Comparison of ENCODE assay signal across 23 cellular contexts in genomic region chr3:193897288-193897687, GRCh38.
DNase-seq lines count a peak whose midpoint lies in the region; ATAC-seq, FAIRE-seq and TF ChIP-seq lines count a peak whose summit lies in the region.
"Had no signal": no experiment of that assay in that cellular context is flagged by ENCODE, and none has a peak within 500 bp of the region (broad histone marks: within the 10 kb centered on the region; RNA-seq: fewer than 3 reads in every experiment).

No MANE protein-coding gene starts in this region.

- H3K9ac ChIP-seq in H9 (ENCODE audit: extremely low read depth, insufficient read length, low read length) = no peak overlapping the region
- H3K9ac ChIP-seq in H1 (replicated peaks in 1 of 4; ENCODE audit: extremely low read depth in 1 of 4, low read depth in 3 of 4, low read length in 3 of 4) = no peak overlapping the region
- no peak overlapping the region for H3K9ac ChIP-seq in mesenchymal stem cell (ENCODE audit: low read length)
- peak overlapping the region in 1 of 3 donors; percentile 42 for H3K9ac ChIP-seq in skeletal muscle tissue (ENCODE audit: low read depth in 1 of 3, low read length in 3 of 3)

- H4K91ac ChIP-seq in H9 (ENCODE audit: insufficient read length, low read depth, low read length) = no peak overlapping the region
- H4K91ac ChIP-seq in H1 (replicated peaks; ENCODE audit: insufficient read length, low read length) = no peak overlapping the region
- no peak overlapping the region for H4K91ac ChIP-seq in mesenchymal stem cell (ENCODE audit: low read length)

- H3K27ac ChIP-seq in H9 (ENCODE audit: insufficient read length, low read depth, low read length) (no peak overlapping the region), H1 (ENCODE audit: low read depth, low read length) (no peak overlapping the region), mesenchymal stem cell (ENCODE audit: low read length, poor library complexity, severe bottlenecking) (no peak overlapping the region), skeletal muscle tissue (ENCODE audit: low read depth, low read length) (no peak overlapping the region)
- H3K27ac ChIP-seq: body of pancreas had no signal

- no peak for FAIRE-seq in H1 (lab: Jason Lieb, UNC)
- FAIRE-seq: frontal cortex had no signal

- H3K23ac ChIP-seq in H9 (ENCODE audit: insufficient read length, low read depth, low read length) (no peak overlapping the region), H1 (ENCODE audit: insufficient read length) (no peak overlapping the region), mesenchymal stem cell (ENCODE audit: low read length in 2 of 2) (no peak overlapping the region)

- H2BK15ac ChIP-seq in H9 (ENCODE audit: low read depth, low read length) (peak overlapping the region; percentile 41; the same call in 1 of the 2 replicates), H1 (ENCODE audit: low read length) (peak overlapping the region; percentile 66; the same call in 1 of the 2 replicates), mesenchymal stem cell (ENCODE audit: low read depth, poor library complexity, severe bottlenecking) (no peak overlapping the region)

- H3K4me2 ChIP-seq in H9 (ENCODE audit: insufficient read depth, insufficient read length, low read length) (no peak overlapping the region), H1 (ENCODE audit: insufficient read depth in 1 of 2, low read depth in 2 of 2, low read length in 2 of 2) (no peak overlapping the region), mesenchymal stem cell (ENCODE audit: low read length, poor library complexity, severe bottlenecking) (no peak overlapping the region)

- H3K4me1 ChIP-seq in H9 (ENCODE audit: insufficient read depth, low read length) (peaks cover 5% of the 10 kb centered on the region; the same call in 1 of the 2 replicates), H1 (replicated peaks in 1 of 4; ENCODE audit: control insufficient read depth in 3 of 4, insufficient read depth in 4 of 4, low read length in 3 of 4) (peaks cover 0 to 9% (median 4%) of the 10 kb centered on the region in 4 experiments; a peak in 5 of 7 replicates), mesenchymal stem cell (ENCODE audit: control insufficient read depth, insufficient read depth, low read depth, low read length) (peaks cover 5% of the 10 kb centered on the region), skeletal muscle tissue (ENCODE audit: control insufficient read depth in 3 of 3, insufficient read depth in 3 of 3, low read length in 3 of 3) (peaks cover 9 to 12% (median 11%) of the 10 kb centered on the region in 3 donors)

- H3K36me3 Mint-ChIP-seq in H9 (ENCODE audit: insufficient read depth in 1 of 3, low read depth in 3 of 3) = peaks cover 0 to 13% (median 2%) of the 10 kb centered on the region in 3 experiments; a peak in 4 of 7 replicates
- no peaks in the 10 kb centered on the region for H3K36me3 Mint-ChIP-seq in stimulated activated effector memory CD8-positive, alpha-beta T cell treated with anti-CD3 and anti-CD28 coated beads, Interleukin-12 subunit alpha, Interleukin-12 subunit beta, amount 100 ng/mL, for 72 hours
- H3K36me3 Mint-ChIP-seq: activated naive CD4-positive, alpha-beta T cell treated with anti-CD3 and anti-CD28 coated beads, Interleukin-2, amount 50 U/mL, for 72 hours; stimulated activated memory B cell treated with anti-CD40 and anti-IgM and Interleukin-4, amounts not matched to agents 10 μg/mL and 1 μg/mL and 100 μg/mL, for 72 hours had no signal

- no peak overlapping the region for H3K18ac ChIP-seq in H9 (ENCODE audit: insufficient read length, low read depth, low read length)
- H3K18ac ChIP-seq in H1 (ENCODE audit: extremely low read depth, low read length) = peak overlapping the region; percentile 6; the same call in 1 of the 2 replicates
- H3K18ac ChIP-seq in mesenchymal stem cell (ENCODE audit: low read depth in 1 of 2, low read length in 2 of 2) = no peak overlapping the region

- H3K23me2 ChIP-seq in H9 (ENCODE audit: insufficient read length, low read depth, low read length, poor library complexity, severe bottlenecking) (no peaks in the 10 kb centered on the region), H1 (ENCODE audit: low read depth, low read length) (no peaks in the 10 kb centered on the region)

- H3K27me3 Mint-ChIP-seq in H9 (ENCODE audit: low read depth) = peaks cover 5% of the 10 kb centered on the region
- H3K27me3 Mint-ChIP-seq: stimulated activated memory B cell treated with anti-CD40 and anti-IgM and Interleukin-4, amounts not matched to agents 10 μg/mL and 1 μg/mL and 100 μg/mL, for 72 hours had no signal

- H2AK5ac ChIP-seq in H9 (ENCODE audit: insufficient read length, low read length) (no peak overlapping the region), H1 (ENCODE audit: low read depth, low read length) (no peak overlapping the region), mesenchymal stem cell (ENCODE audit: low read length, severe bottlenecking) (no peak overlapping the region)

- no peak for TF ChIP-seq POLR2A in H1 (IDR thresholded peaks at IDR 0.05; ENCODE audit: control extremely low read depth in 1 of 2, low read depth in 2 of 2, low read length in 2 of 2)

- H4K5ac ChIP-seq in H9 (ENCODE audit: insufficient read length, low read depth, low read length) (no peak overlapping the region), H1 (ENCODE audit: insufficient read length, low read depth, low read length) (no peak overlapping the region)

- DNase-seq in H9 = no peak
- no peak for DNase-seq in H1 (ENCODE audit: low read depth in 1 of 2, low spot score in 2 of 2)
- no peak for DNase-seq in mesenchymal stem cell
- DNase-seq in stimulated activated effector memory CD8-positive, alpha-beta T cell treated with anti-CD3 and anti-CD28 coated beads, Interleukin-12 subunit alpha, Interleukin-12 subunit beta, amount 100 ng/mL, for 72 hours (ENCODE audit: low spot score in 2 of 2) = no peak
- DNase-seq: activated CD4-positive, alpha-beta memory T cell treated with anti-CD3 and anti-CD28 coated beads, Interleukin-2, amount 10 ng/mL, durations not matched to agents 7 days and 5 days; activated T-cell treated with anti-CD3 and anti-CD28 coated beads, Interleukin-2, amount 50 U/mL, for 4 hours; body of pancreas; cortex of kidney; EL; H7; KBM-7; NCI-H1092 treated with DMSO at 0.1 percent for 48 hours; NCI-H2081 treated with DMSO at 0.1 percent for 48 hours; NCI-H510A treated with DMSO at 0.1 percent for 48 hours; T-helper 1 cell had no signal

- no peaks in the 10 kb centered on the region for H4K20me1 ChIP-seq in H9 (ENCODE audit: control insufficient read depth, insufficient read depth, insufficient read length)
- H4K20me1 ChIP-seq in H1 (replicated peaks in 1 of 2; ENCODE audit: control insufficient read depth in 1 of 2, insufficient read depth in 2 of 2, low read length in 2 of 2) = no peaks in the 10 kb centered on the region

- H3K4me3 ChIP-seq in H1 (ENCODE audit: extremely low read depth in 1 of 4, insufficient read depth in 2 of 4, low read depth in 3 of 4, low read length in 4 of 4) = no peak overlapping the region
- no peak overlapping the region for H3K4me3 ChIP-seq in mesenchymal stem cell (ENCODE audit: insufficient read depth in 1 of 2, low read depth in 1 of 2, low read length in 2 of 2)
- H3K4me3 ChIP-seq in skeletal muscle tissue (ENCODE audit: low read length in 3 of 3) = peak overlapping the region in 2 of 3 donors; percentile 54 to 63
- H3K4me3 ChIP-seq: body of pancreas had no signal

- H3K27me3 ChIP-seq in H9 (ENCODE audit: insufficient read depth, low read length) = no peaks in the 10 kb centered on the region
- no peaks in the 10 kb centered on the region for H3K27me3 ChIP-seq in H1 (replicated peaks in 1 of 4; ENCODE audit: control insufficient read depth in 3 of 4, extremely low read depth in 1 of 4, insufficient read depth in 3 of 4, low read length in 3 of 4)
- peaks cover 15 to 29% of the 10 kb centered on the region in 2 experiments for H3K27me3 ChIP-seq in mesenchymal stem cell (ENCODE audit: control insufficient read depth in 1 of 2, insufficient read depth in 1 of 2, low read length in 2 of 2)
- H3K27me3 ChIP-seq in skeletal muscle tissue (ENCODE audit: control insufficient read depth in 3 of 3, insufficient read depth in 3 of 3, low read length in 3 of 3) = no peaks in the 10 kb centered on the region
- H3K27me3 ChIP-seq: body of pancreas had no signal

- H3K9me3 ChIP-seq in H9 (ENCODE audit: control insufficient read depth, low read depth, low read length) (no peaks in the 10 kb centered on the region), H1 (ENCODE audit: insufficient read depth in 2 of 2, low read depth in 1 of 2, low read length in 1 of 2) (peaks cover 0 to 5% of the 10 kb centered on the region in 2 experiments; a peak in 1 of 4 replicates), mesenchymal stem cell (ENCODE audit: control insufficient read depth, low read length) (peaks cover 4% of the 10 kb centered on the region), skeletal muscle tissue (ENCODE audit: control insufficient read depth in 3 of 3, low read length in 3 of 3) (peaks cover 0 to 2% (median 0%) of the 10 kb centered on the region in 3 donors)
- H3K9me3 ChIP-seq: body of pancreas had no signal

- H3K79me2 ChIP-seq in H9 (ENCODE audit: insufficient read depth, low read length) (no peaks in the 10 kb centered on the region), H1 (ENCODE audit: control insufficient read depth in 1 of 2, insufficient read depth in 2 of 2, low read length in 2 of 2) (no peaks in the 10 kb centered on the region)

- ATAC-seq in HG03571 (IDR thresholded peaks at IDR 0.05; ENCODE audit: unreplicated experiment) (no peak), HG02678 (IDR thresholded peaks at IDR 0.05; ENCODE audit: unreplicated experiment) (no peak), HG03378 (IDR thresholded peaks at IDR 0.05; ENCODE audit: unreplicated experiment) (no peak)
- no peak for ATAC-seq in stimulated activated effector memory CD8-positive, alpha-beta T cell treated with anti-CD3 and anti-CD28 coated beads, Interleukin-12 subunit alpha, Interleukin-12 subunit beta, amount 100 ng/mL, for 72 hours
- ATAC-seq: activated naive CD4-positive, alpha-beta T cell treated with anti-CD3 and anti-CD28 coated beads, Interleukin-2, amount 50 U/mL, for 72 hours; activated T-cell treated with anti-CD3 and anti-CD28 coated beads, Interleukin-2, amount 50 U/mL, for 4 hours; body of pancreas; left lobe of liver; stimulated activated memory B cell treated with anti-CD40 and anti-IgM and Interleukin-4, amounts not matched to agents 10 μg/mL and 1 μg/mL and 100 μg/mL, for 72 hours had no signal

- H3K36me3 ChIP-seq in H1 (ENCODE audit: control insufficient read depth in 2 of 4, insufficient read depth in 4 of 4, low read length in 3 of 4) = no peaks in the 10 kb centered on the region
- no peaks in the 10 kb centered on the region for H3K36me3 ChIP-seq in mesenchymal stem cell (ENCODE audit: control insufficient read depth in 1 of 2, insufficient read depth in 2 of 2, low read depth in 1 of 2, low read length in 2 of 2)
- no peaks in the 10 kb centered on the region for H3K36me3 ChIP-seq in skeletal muscle tissue (ENCODE audit: control insufficient read depth in 3 of 3, insufficient read depth in 3 of 3, low read length in 3 of 3)

- POLR2A ChIA-PET in H1 (lab: Charles Lee; ENCODE audit: partially characterized antibody) = no interaction called here

- H2BK120ac ChIP-seq in H9 (ENCODE audit: low read depth, low read length, poor library complexity, severe bottlenecking) = no peak overlapping the region
- H2BK120ac ChIP-seq in H1 (replicated peaks; ENCODE audit: low read depth, low read length) = no peak overlapping the region
- no peak overlapping the region for H2BK120ac ChIP-seq in mesenchymal stem cell (ENCODE audit: low read depth, low read length)

- H3K4me1 Mint-ChIP-seq in H9 = peaks cover 36 to 39% of the 10 kb centered on the region in 2 experiments
- H3K4me1 Mint-ChIP-seq in stimulated activated effector memory CD8-positive, alpha-beta T cell treated with anti-CD3 and anti-CD28 coated beads, Interleukin-12 subunit alpha, Interleukin-12 subunit beta, amount 100 ng/mL, for 72 hours = peaks cover 5% of the 10 kb centered on the region
- H3K4me1 Mint-ChIP-seq: activated CD4-positive, alpha-beta memory T cell treated with anti-CD3 and anti-CD28 coated beads, Interleukin-2, amount 10 ng/mL, durations not matched to agents 7 days and 5 days had no signal

- CTCF ChIA-PET in H1 (lab: Charles Lee; ENCODE audit: partially characterized antibody) = interaction anchor here (0.8 to 1.7 kb wide), 4 partner anchors 51 to 419 kb away, joined by 3 to 7 read pairs (median 4); no protein-coding TSS in a partner anchor

- H3K56ac ChIP-seq in H9 (ENCODE audit: insufficient read length, low read depth, low read length) (no peak overlapping the region), H1 (replicated peaks; ENCODE audit: insufficient read length, low read depth, low read length) (no peak overlapping the region)

- no peak for TF ChIP-seq RAD21 in H1 (IDR thresholded peaks at IDR 0.05 in 1 of 2, conservative IDR thresholded peaks at IDR 0.05 in 1 of 2; ENCODE audit: low read depth in 2 of 2, low read length in 2 of 2)

- H4K8ac ChIP-seq in H9 (replicated peaks; ENCODE audit: insufficient read length, low read depth, low read length) = no peak overlapping the region
- no peak overlapping the region for H4K8ac ChIP-seq in H1 (ENCODE audit: extremely low read depth, insufficient read depth, low read length)
- H4K8ac ChIP-seq in mesenchymal stem cell (ENCODE audit: low read length) = peak overlapping the region; percentile 46

- H2BK12ac ChIP-seq in H9 (ENCODE audit: insufficient read length, low read depth, low read length) (no peak overlapping the region), H1 (ENCODE audit: low read depth, low read length) (peak overlapping the region; percentile 69; the same call in 1 of the 2 replicates), mesenchymal stem cell (ENCODE audit: low read length in 2 of 2) (no peak overlapping the region)

- H3K27ac Mint-ChIP-seq in H9 = peak overlapping the region in 1 of 3 experiments; percentile 34; a peak in 1 of 7 replicates
- no peak overlapping the region for H3K27ac Mint-ChIP-seq in stimulated activated effector memory CD8-positive, alpha-beta T cell treated with anti-CD3 and anti-CD28 coated beads, Interleukin-12 subunit alpha, Interleukin-12 subunit beta, amount 100 ng/mL, for 72 hours
- H3K27ac Mint-ChIP-seq: activated CD4-positive, alpha-beta memory T cell treated with anti-CD3 and anti-CD28 coated beads, Interleukin-2, amount 10 ng/mL, durations not matched to agents 7 days and 5 days; activated naive CD4-positive, alpha-beta T cell treated with anti-CD3 and anti-CD28 coated beads, Interleukin-2, amount 50 U/mL, for 72 hours; stimulated activated memory B cell treated with anti-CD40 and anti-IgM and Interleukin-4, amounts not matched to agents 10 μg/mL and 1 μg/mL and 100 μg/mL, for 72 hours had no signal

- no peak overlapping the region for H3K4me3 Mint-ChIP-seq in H9
- H3K4me3 Mint-ChIP-seq in stimulated activated effector memory CD8-positive, alpha-beta T cell treated with anti-CD3 and anti-CD28 coated beads, Interleukin-12 subunit alpha, Interleukin-12 subunit beta, amount 100 ng/mL, for 72 hours = no peak overlapping the region
- H3K4me3 Mint-ChIP-seq: activated CD4-positive, alpha-beta memory T cell treated with anti-CD3 and anti-CD28 coated beads, Interleukin-2, amount 10 ng/mL, durations not matched to agents 7 days and 5 days; activated T-cell treated with anti-CD3 and anti-CD28 coated beads, Interleukin-2, amount 50 U/mL, for 4 hours; stimulated activated memory B cell treated with anti-CD40 and anti-IgM and Interleukin-4, amounts not matched to agents 10 μg/mL and 1 μg/mL and 100 μg/mL, for 72 hours had no signal

- TF ChIP-seq CTCF in H9 (conservative IDR thresholded peaks at IDR 0.05) (no peak), H1 (IDR thresholded peaks at IDR 0.05; ENCODE audit: control extremely low read depth in 1 of 3, insufficient read depth in 1 of 3, low read depth in 1 of 3, low read length in 3 of 3) (no peak)

- H2BK20ac ChIP-seq in H9 (ENCODE audit: low read depth, low read length, poor library complexity, severe bottlenecking) (no peak overlapping the region), H1 (ENCODE audit: low read length) (peak overlapping the region; percentile 35; the same call in 1 of the 2 replicates)

- H3K9me3 Mint-ChIP-seq in H9 = peaks cover 4 to 11% of the 10 kb centered on the region in 2 experiments
- no peaks in the 10 kb centered on the region for H3K9me3 Mint-ChIP-seq in stimulated activated effector memory CD8-positive, alpha-beta T cell treated with anti-CD3 and anti-CD28 coated beads, Interleukin-12 subunit alpha, Interleukin-12 subunit beta, amount 100 ng/mL, for 72 hours
- H3K9me3 Mint-ChIP-seq: activated CD4-positive, alpha-beta memory T cell treated with anti-CD3 and anti-CD28 coated beads, Interleukin-2, amount 10 ng/mL, durations not matched to agents 7 days and 5 days; activated naive CD4-positive, alpha-beta T cell treated with anti-CD3 and anti-CD28 coated beads, Interleukin-2, amount 50 U/mL, for 72 hours; activated T-cell treated with anti-CD3 and anti-CD28 coated beads, Interleukin-2, amount 50 U/mL, for 4 hours; stimulated activated memory B cell treated with anti-CD40 and anti-IgM and Interleukin-4, amounts not matched to agents 10 μg/mL and 1 μg/mL and 100 μg/mL, for 72 hours had no signal

- no peak for TF ChIP-seq EP300 in H1 (IDR thresholded peaks at IDR 0.05; ENCODE audit: borderline replicate concordance in 1 of 2, low read depth in 2 of 2, low read length in 2 of 2)

- WGBS in H9 (ENCODE audit: extremely low coverage, insufficient read length, low lambda C conversion rate) = no CpG with 5 or more reads among the region's 10 CpGs
- 98% methylated on average over 10 of the region's 10 CpGs; no CpG with 5 or more reads in 1 of the 2 experiments for whole genome bisulfite sequencing in H1 (ENCODE audit: extremely low coverage in 1 of 2, insufficient coverage in 1 of 2, insufficient read length in 1 of 2, insufficient replicate concordance in 2 of 2, low coverage in 1 of 2, low lambda C conversion rate in 2 of 2, missing lambda C conversion rate in 1 of 2), 2 experiments
- 91% methylated on average over 10 of the region's 10 CpGs for WGBS in mesenchymal stem cell

- no peaks in the 10 kb centered on the region for H3K79me1 ChIP-seq in H9 (ENCODE audit: insufficient read depth, low read depth, low read length, poor library complexity, severe bottlenecking)
- H3K79me1 ChIP-seq in H1 (ENCODE audit: low read depth, low read length) = no peaks in the 10 kb centered on the region
- no peaks in the 10 kb centered on the region for H3K79me1 ChIP-seq in mesenchymal stem cell (replicated peaks; ENCODE audit: low read length, poor library complexity, severe bottlenecking)

- no peak overlapping the region for H2AFZ ChIP-seq in H9 (ENCODE audit: low read length)
- H2AFZ ChIP-seq in H1 (ENCODE audit: low read length) = no peak overlapping the region
- H2AFZ ChIP-seq in mesenchymal stem cell (ENCODE audit: low read depth, low read length) = no peak overlapping the region

- no peak overlapping the region for H2BK5ac ChIP-seq in H9 (ENCODE audit: insufficient read length, low read length)
- no peak overlapping the region for H2BK5ac ChIP-seq in H1 (ENCODE audit: low read depth, low read length)
- H2BK5ac ChIP-seq in mesenchymal stem cell (ENCODE audit: low read depth, low read length, poor library complexity, severe bottlenecking) = no peak overlapping the region

- H3K4ac ChIP-seq in H9 (ENCODE audit: low read depth, low read length) (no peak overlapping the region), H1 (replicated peaks; ENCODE audit: insufficient read length, low read depth, low read length) (no peak overlapping the region), mesenchymal stem cell (ENCODE audit: low read depth in 1 of 2, low read length in 2 of 2) (no peak overlapping the region)

- H3T11ph ChIP-seq in H9 (ENCODE audit: low read length) = no peak overlapping the region

- H3K14ac ChIP-seq in H9 (ENCODE audit: insufficient read depth, low read length) (no peak overlapping the region; the same call in 1 of the 2 replicates), H1 (ENCODE audit: insufficient read length) (no peak overlapping the region), mesenchymal stem cell (ENCODE audit: low read length in 2 of 2) (no peak overlapping the region)

Comparison
In these comparisons a context has a peak if more than half of its experiments do, and no peak if none do; other contexts are left out.
1. H3K4me3 ChIP-seq: peak in skeletal muscle tissue (2 of 3); none in H1 (0 of 4) and mesenchymal stem cell (0 of 2).